Comparison of ENCODE assay signal across 8 cellular contexts in genomic region chr16:69105501-69106361, GRCh38. TPM values are rescaled to one million over a fixed set of nuclear protein-coding genes. Genes with fewer than 3 reads are reported as not detected.
A peak's percentile ranks its signal among the peaks of the same experiment; 100 is the strongest.
DNase-seq lines count a peak whose midpoint lies in the region; ATAC-seq, FAIRE-seq and TF ChIP-seq lines count a peak whose summit lies in the region.

Gene HAS3 (plus strand): TSS chr16:69105653. CDS start chr16:69109396, 3,743 bp downstream.

- peak within 1 kb of the TSS; percentile 81 for H3K4me3 Mint-ChIP-seq in activated T-cell treated with anti-CD3 and anti-CD28 coated beads, Interleukin-2, amount 50 U/mL, for 24 hours
- H3K4me3 Mint-ChIP-seq in nephron progenitor cell: peak within 1 kb of the TSS; percentile 90

- H3K9me3 ChIP-seq in BLaER1 treated with 17β-estradiol and CSF1 and Interleukin-3, amounts not matched to agents 10 nM and 100 nM (replicated peaks in 1 of 11): no peaks in the 10 kb centered on the region

- DNase-seq in GM18507 (ENCODE audit: extremely low spot score, insufficient read length, low read depth): no peak
- DNase-seq in NCI-H2171 treated with DMSO at 0.1 percent for 48 hours (lab: John Stamatoyannopoulos, UW): peak; percentile 74
- peak; percentile 62 for DNase-seq in activated T-cell treated with anti-CD3 and anti-CD28 coated beads, Interleukin-2, amount 50 U/mL, for 24 hours
- peak; percentile 54 to 70 for DNase-seq in foreskin keratinocyte
- DNase-seq in nephron progenitor cell: peak; percentile 84

- H4K20me1 ChIP-seq in BLaER1 treated with 17β-estradiol and CSF1 and Interleukin-3, amounts not matched to agents 10 nM and 100 nM: peaks cover 39 to 72% (median 52%) of the 10 kb centered on the region in 11 experiments; a peak in 21 of 22 replicates

- H3K27me3 Mint-ChIP-seq in activated T-cell treated with anti-CD3 and anti-CD28 coated beads, Interleukin-2, amount 50 U/mL, for 24 hours: peaks cover 49% of the 10 kb centered on the region
- H3K27me3 Mint-ChIP-seq in nephron progenitor cell (ENCODE audit: low read depth, poor library complexity): peaks cover 39% of the 10 kb centered on the region

- peaks cover 13 to 23% (median 20%) of the 10 kb centered on the region in 10 experiments for H3K4me1 ChIP-seq in BLaER1 treated with 17β-estradiol and CSF1 and Interleukin-3, amounts not matched to agents 10 nM and 100 nM
- peaks cover 6% of the 10 kb centered on the region for H3K4me1 ChIP-seq in foreskin keratinocyte

- peaks cover 21% of the 10 kb centered on the region for H3K4me1 Mint-ChIP-seq in activated T-cell treated with anti-CD3 and anti-CD28 coated beads, Interleukin-2, amount 50 U/mL, for 24 hours (ENCODE audit: low read depth)
- H3K4me1 Mint-ChIP-seq in nephron progenitor cell: peaks cover 48% of the 10 kb centered on the region

- H3K4me2 ChIP-seq in BLaER1 treated with 17β-estradiol and CSF1 and Interleukin-3, amounts not matched to agents 10 nM and 100 nM: peak within 1 kb of the TSS; percentile 92 to 100 (median 100)

- peak within 1 kb of the TSS; percentile 39 to 78 (median 66) for H3K9ac ChIP-seq in BLaER1 treated with 17β-estradiol and CSF1 and Interleukin-3, amounts not matched to agents 10 nM and 100 nM

- H3K27me3 ChIP-seq in BLaER1 treated with 17β-estradiol and CSF1 and Interleukin-3, amounts not matched to agents 10 nM and 100 nM: peaks cover 42 to 62% (median 53%) of the 10 kb centered on the region in 11 experiments
- no peaks in the 10 kb centered on the region for H3K27me3 ChIP-seq in foreskin keratinocyte

- no peak within 1 kb of the TSS for H3K27ac ChIP-seq in BLaER1 treated with 17β-estradiol and CSF1 and Interleukin-3, amounts not matched to agents 10 nM and 100 nM
- no peak within 1 kb of the TSS for H3K27ac ChIP-seq in foreskin keratinocyte

- peak within 1 kb of the TSS; percentile 60 to 76 (median 68) for H3K4me3 ChIP-seq in BLaER1 treated with 17β-estradiol and CSF1 and Interleukin-3, amounts not matched to agents 10 nM and 100 nM

- ATAC-seq in foreskin keratinocyte (peak; percentile 66), HG03520 (IDR thresholded peaks at IDR 0.05; ENCODE audit: unreplicated experiment) (no peak), GM18519 (IDR thresholded peaks at IDR 0.05; ENCODE audit: low FRiP score, unreplicated experiment) (no peak)

- TF ChIP-seq CTCF in foreskin keratinocyte (conservative IDR thresholded peaks at IDR 0.05): peak; percentile 85
- no peak for TF ChIP-seq CTCF in nephron progenitor cell (IDR thresholded peaks at IDR 0.05)

- peaks cover 7 to 25% (median 15%) of the 10 kb centered on the region in 11 experiments; a peak in 18 of 22 replicates for H3K36me3 ChIP-seq in BLaER1 treated with 17β-estradiol and CSF1 and Interleukin-3, amounts not matched to agents 10 nM and 100 nM

- no peaks in the 10 kb centered on the region for H3K9me3 Mint-ChIP-seq in activated T-cell treated with anti-CD3 and anti-CD28 coated beads, Interleukin-2, amount 50 U/mL, for 24 hours
- no peaks in the 10 kb centered on the region for H3K9me3 Mint-ChIP-seq in nephron progenitor cell

- peak; percentile 57 for FAIRE-seq in GM18507 (lab: Jason Lieb, UNC)

- H3K27ac Mint-ChIP-seq in activated T-cell treated with anti-CD3 and anti-CD28 coated beads, Interleukin-2, amount 50 U/mL, for 24 hours: peak within 1 kb of the TSS; percentile 75
- no peak within 1 kb of the TSS for H3K27ac Mint-ChIP-seq in nephron progenitor cell

- peaks cover 14% of the 10 kb centered on the region for H3K36me3 Mint-ChIP-seq in activated T-cell treated with anti-CD3 and anti-CD28 coated beads, Interleukin-2, amount 50 U/mL, for 24 hours (ENCODE audit: low read depth)
- H3K36me3 Mint-ChIP-seq in nephron progenitor cell (ENCODE audit: low read depth): peaks cover 13% of the 10 kb centered on the region

RNA-seq across cellular contexts. Expression of gene HAS3, which starts in this region (rescaled TPM):
- total RNA-seq in foreskin keratinocyte: 9.1 and 15.1 TPM in 2 replicates
- 4.8 and 9.0 TPM in 2 replicates for polyA plus RNA-seq in foreskin keratinocyte
